In the genomic region with DNA sequence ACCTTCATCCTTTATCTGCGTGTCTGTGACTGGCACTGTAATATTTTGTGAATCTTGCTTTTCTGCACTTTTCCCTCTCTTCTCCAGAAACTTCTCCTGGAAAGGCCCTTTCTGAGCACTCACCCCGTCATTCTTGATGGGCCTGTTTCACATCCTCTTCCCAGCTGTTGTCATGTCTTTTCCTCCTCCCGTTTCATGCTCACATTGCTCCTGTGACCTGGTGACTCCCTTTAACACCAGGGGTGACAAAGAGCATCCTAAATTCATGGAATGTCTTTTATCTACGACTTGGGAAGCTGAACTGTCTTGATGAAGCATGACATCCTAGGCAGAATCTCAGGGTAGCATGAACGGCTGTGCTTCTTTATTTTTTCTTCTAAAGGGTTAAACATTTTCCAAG, we compare ENCODE assay signal across 18 cellular contexts.
"Had no signal": no experiment of that assay in that cellular context is flagged by ENCODE, and none has a peak within 500 bp of the region (broad histone marks: within the 10 kb centered on the region; RNA-seq: fewer than 3 reads in every experiment).

No MANE protein-coding gene starts in this region.

- ATAC-seq: esophagus mucosa; heart left ventricle; left lobe of liver; natural killer cell; pancreas; right lobe of liver; stimulated activated memory B cell treated with anti-CD40 and anti-IgM and Interleukin-4, amounts not matched to agents 10 μg/mL and 1 μg/mL and 100 μg/mL, for 72 hours had no signal

- H3K36me3 Mint-ChIP-seq: natural killer cell; stimulated activated memory B cell treated with anti-CD40 and anti-IgM and Interleukin-4, amounts not matched to agents 10 μg/mL and 1 μg/mL and 100 μg/mL, for 72 hours had no signal

- H3K4me1 Mint-ChIP-seq: natural killer cell; stimulated activated memory B cell treated with anti-CD40 and anti-IgM and Interleukin-4, amounts not matched to agents 10 μg/mL and 1 μg/mL and 100 μg/mL, for 72 hours had no signal

- DNase-seq: colonic mucosa; effector CD8-positive, alpha-beta T cell; heart left ventricle; hippocampal formation; kidney glomerular epithelial cell; mammary epithelial cell; natural killer cell; occipital lobe; pancreas; right lobe of liver; stimulated activated CD4-positive, alpha-beta T cell treated with anti-CD3 and anti-CD28 coated beads, Interleukin-4, amount 100 ng/mL, for 24 hours; stomach; substantia nigra; transverse colon had no signal

- H3K27ac Mint-ChIP-seq: natural killer cell; progenitor cell of endocrine pancreas; stimulated activated memory B cell treated with anti-CD40 and anti-IgM and Interleukin-4, amounts not matched to agents 10 μg/mL and 1 μg/mL and 100 μg/mL, for 72 hours had no signal

- H3K27me3 Mint-ChIP-seq: progenitor cell of endocrine pancreas; stimulated activated memory B cell treated with anti-CD40 and anti-IgM and Interleukin-4, amounts not matched to agents 10 μg/mL and 1 μg/mL and 100 μg/mL, for 72 hours had no signal

- H3K4me3 Mint-ChIP-seq: natural killer cell; stimulated activated memory B cell treated with anti-CD40 and anti-IgM and Interleukin-4, amounts not matched to agents 10 μg/mL and 1 μg/mL and 100 μg/mL, for 72 hours had no signal
